11 cellular contexts compared by ENCODE assay signal in the genomic region with DNA sequence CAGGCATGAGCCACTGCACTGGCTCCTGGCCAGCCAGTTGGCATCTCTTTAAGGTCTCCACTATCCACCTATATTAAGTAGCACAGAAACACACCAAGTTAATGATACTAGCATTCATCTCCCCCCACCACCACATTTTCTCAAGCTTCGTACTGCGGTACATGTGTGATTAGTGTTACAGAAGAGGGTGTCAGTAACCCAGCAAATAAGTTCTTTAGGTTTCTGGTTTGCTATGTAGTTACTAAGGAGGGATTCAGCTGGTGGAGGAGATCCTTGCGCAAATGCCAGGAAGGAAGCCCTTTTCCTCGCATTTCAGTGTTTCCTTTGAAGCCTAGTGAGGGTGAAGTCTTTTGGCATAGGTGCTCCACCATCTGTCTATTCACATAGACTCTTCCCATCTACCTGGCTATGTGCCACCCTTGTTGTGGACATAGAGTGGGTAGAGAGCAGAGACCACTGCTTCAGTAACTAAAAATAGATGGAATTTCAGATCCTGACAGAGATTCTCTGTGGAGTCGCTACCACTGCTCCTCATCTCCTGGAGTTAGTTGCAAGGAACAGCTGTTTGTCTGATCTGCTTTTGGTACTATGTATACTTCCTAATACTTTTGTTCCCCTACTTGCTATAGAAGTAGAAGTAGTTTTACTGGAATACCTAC. TPM values are rescaled to one million over a fixed set of nuclear protein-coding genes. Genes with fewer than 3 reads are reported as not detected.
A peak's percentile ranks its signal among the peaks of the same experiment; 100 is the strongest.
DNase-seq lines count a peak whose midpoint lies in the region; ATAC-seq and TF ChIP-seq lines count a peak whose summit lies in the region.
"Had no signal": no experiment of that assay in that cellular context is flagged by ENCODE, and none has a peak within 500 bp of the region (broad histone marks: within the 10 kb centered on the region; RNA-seq: fewer than 3 reads in every experiment).

No MANE protein-coding gene starts in this region.

- H3K36me3 ChIP-seq in OCI-LY7 (ENCODE audit: insufficient read depth, low read length) (peaks cover 71% of the 10 kb centered on the region), neuronal stem cell (replicated peaks in 1 of 2; ENCODE audit: control insufficient read depth in 2 of 2, insufficient read depth in 2 of 2, low read length in 2 of 2) (peaks cover 2 to 51% of the 10 kb centered on the region in 2 donors)
- H3K36me3 ChIP-seq: uterus had no signal

- intact Hi-C loops in OCI-LY7 (cut with micrococcal nuclease; ENCODE audit: unreplicated experiment), result no loop called here

- CTCF ChIA-PET in OCI-LY7 (lab: Charles Lee; ENCODE audit: unreplicated experiment), result no interaction called here

- no peak for TF ChIP-seq CTCF in OCI-LY7 (conservative IDR thresholded peaks at IDR 0.05; ENCODE audit: low read length)
- no peak for TF ChIP-seq CTCF in endothelial cell (IDR thresholded peaks at IDR 0.05; ENCODE audit: unreplicated experiment)

- H3K27me3 Mint-ChIP-seq in activated naive CD4-positive, alpha-beta T cell treated with anti-CD3 and anti-CD28 coated beads, Interleukin-2, amount 50 U/mL, for 24 hours, result no peaks in the 10 kb centered on the region
- peaks cover 2% of the 10 kb centered on the region for H3K27me3 Mint-ChIP-seq in endothelial cell (ENCODE audit: unreplicated experiment)
- H3K27me3 Mint-ChIP-seq in stimulated activated naive CD8-positive, alpha-beta T cell treated with anti-CD3 and anti-CD28 coated beads, Interleukin-15, amount 100 ng/mL, for 72 hours, result no peaks in the 10 kb centered on the region

- H3K4me3 ChIP-seq in OCI-LY7 (ENCODE audit: low read depth, low read length, poor library complexity, severe bottlenecking) (peak overlapping the region; percentile 42), neuronal stem cell (ENCODE audit: low read length in 2 of 2) (no peak overlapping the region)
- H3K4me3 ChIP-seq: uterus had no signal

- H3K4me2 ChIP-seq in OCI-LY7 (ENCODE audit: low read length) (peak overlapping the region; percentile 64), neuronal stem cell (ENCODE audit: insufficient read depth, low read length, poor library complexity, severe bottlenecking) (no peak overlapping the region)

- no peak overlapping the region for H3K4ac ChIP-seq in neuronal stem cell (ENCODE audit: low read length)

- no CpG with 5 or more reads among the region's 5 CpGs for WGBS in neuronal stem cell (ENCODE audit: extremely low coverage in 2 of 2, insufficient read length in 2 of 2, insufficient replicate concordance in 1 of 2), 2 donors

- no peak overlapping the region for H3K23ac ChIP-seq in neuronal stem cell (ENCODE audit: low read depth, low read length, poor library complexity)

- H4K20me1 ChIP-seq in OCI-LY7 (ENCODE audit: insufficient read depth, low read length), result peaks cover 31% of the 10 kb centered on the region

- no peak overlapping the region for H4K8ac ChIP-seq in neuronal stem cell (ENCODE audit: low read depth, low read length)

- H2AK5ac ChIP-seq in neuronal stem cell (ENCODE audit: low read depth, low read length), result no peak overlapping the region

- H3K27ac Mint-ChIP-seq in activated naive CD4-positive, alpha-beta T cell treated with anti-CD3 and anti-CD28 coated beads, Interleukin-2, amount 50 U/mL, for 24 hours, result peak overlapping the region; percentile 91
- H3K27ac Mint-ChIP-seq in endothelial cell (ENCODE audit: unreplicated experiment), result peak overlapping the region; percentile 78
- peak overlapping the region; percentile 46 to 85 for H3K27ac Mint-ChIP-seq in stimulated activated naive CD8-positive, alpha-beta T cell treated with anti-CD3 and anti-CD28 coated beads, Interleukin-15, amount 100 ng/mL, for 72 hours

- no peak for ATAC-seq in stimulated activated naive CD8-positive, alpha-beta T cell treated with anti-CD3 and anti-CD28 coated beads, Interleukin-15, amount 100 ng/mL, for 72 hours
- ATAC-seq in GM19035 (IDR thresholded peaks at IDR 0.05; ENCODE audit: unreplicated experiment), result no peak

- no peak overlapping the region for H3K14ac ChIP-seq in neuronal stem cell (ENCODE audit: low read length)

- no peak overlapping the region for H2BK12ac ChIP-seq in neuronal stem cell (ENCODE audit: low read length)

- no peak overlapping the region for H2BK15ac ChIP-seq in neuronal stem cell (ENCODE audit: low read length)

- H3K4me1 ChIP-seq in OCI-LY7 (ENCODE audit: insufficient read depth, low read length, poor library complexity, severe bottlenecking) (peaks cover 80% of the 10 kb centered on the region), neuronal stem cell (ENCODE audit: control insufficient read depth in 2 of 2, insufficient read depth in 1 of 2, low read depth in 1 of 2, low read length in 2 of 2) (peaks cover 0 to 2% of the 10 kb centered on the region in 2 donors)

- H3K9me2 ChIP-seq in OCI-LY7 (ENCODE audit: insufficient read depth, low read length), result no peaks in the 10 kb centered on the region

- BruUV-seq in OCI-LY7 (replicated peaks; lab: Mats Ljungman, UMichigan), result no TSS peak

- H3K36me3 Mint-ChIP-seq in activated naive CD4-positive, alpha-beta T cell treated with anti-CD3 and anti-CD28 coated beads, Interleukin-2, amount 50 U/mL, for 24 hours, result peaks cover 4% of the 10 kb centered on the region
- H3K36me3 Mint-ChIP-seq in endothelial cell (ENCODE audit: low read depth, unreplicated experiment), result peaks cover 6% of the 10 kb centered on the region

- H3K9me3 ChIP-seq in OCI-LY7 (ENCODE audit: low read length) (no peaks in the 10 kb centered on the region), neuronal stem cell (replicated peaks in 1 of 2; ENCODE audit: control insufficient read depth in 2 of 2, insufficient read depth in 1 of 2, low read depth in 1 of 2, low read length in 2 of 2) (peaks cover 0 to 4% of the 10 kb centered on the region in 2 donors)
- H3K9me3 ChIP-seq: uterus had no signal

- no peak overlapping the region for H3K18ac ChIP-seq in neuronal stem cell (ENCODE audit: low read length)

- H3K4me1 Mint-ChIP-seq in activated naive CD4-positive, alpha-beta T cell treated with anti-CD3 and anti-CD28 coated beads, Interleukin-2, amount 50 U/mL, for 24 hours, result peaks cover 67% of the 10 kb centered on the region
- H3K4me1 Mint-ChIP-seq in endothelial cell (ENCODE audit: unreplicated experiment), result peaks cover 30% of the 10 kb centered on the region
- H3K4me1 Mint-ChIP-seq in stimulated activated naive CD8-positive, alpha-beta T cell treated with anti-CD3 and anti-CD28 coated beads, Interleukin-15, amount 100 ng/mL, for 72 hours, result peaks cover 64% of the 10 kb centered on the region

- H4K91ac ChIP-seq in neuronal stem cell (ENCODE audit: low read depth, low read length, poor library complexity), result no peak overlapping the region

- H3K27ac ChIP-seq in OCI-LY7 (ENCODE audit: low read depth, low read length, poor library complexity, severe bottlenecking) (peak overlapping the region; percentile 72), neuronal stem cell (replicated peaks; ENCODE audit: low read length) (no peak overlapping the region)
- H3K27ac ChIP-seq: uterus had no signal

- H3K4me3 Mint-ChIP-seq in activated naive CD4-positive, alpha-beta T cell treated with anti-CD3 and anti-CD28 coated beads, Interleukin-2, amount 50 U/mL, for 24 hours, result peak overlapping the region; percentile 78
- H3K4me3 Mint-ChIP-seq in endothelial cell (ENCODE audit: unreplicated experiment), result peak overlapping the region; percentile 81
- H3K4me3 Mint-ChIP-seq in stimulated activated naive CD8-positive, alpha-beta T cell treated with anti-CD3 and anti-CD28 coated beads, Interleukin-15, amount 100 ng/mL, for 72 hours, result peak overlapping the region; percentile 45 to 52

- no peak overlapping the region for H2BK120ac ChIP-seq in neuronal stem cell (ENCODE audit: low read depth, low read length)

- no peak overlapping the region for H3K9ac ChIP-seq in neuronal stem cell (ENCODE audit: low read depth, low read length, poor library complexity)

- H3K9me3 Mint-ChIP-seq in activated naive CD4-positive, alpha-beta T cell treated with anti-CD3 and anti-CD28 coated beads, Interleukin-2, amount 50 U/mL, for 24 hours, result no peaks in the 10 kb centered on the region
- H3K9me3 Mint-ChIP-seq in endothelial cell (ENCODE audit: unreplicated experiment), result no peaks in the 10 kb centered on the region
- H3K9me3 Mint-ChIP-seq in stimulated activated naive CD8-positive, alpha-beta T cell treated with anti-CD3 and anti-CD28 coated beads, Interleukin-15, amount 100 ng/mL, for 72 hours, result no peaks in the 10 kb centered on the region

- peaks cover 6% of the 10 kb centered on the region for H3K79me1 ChIP-seq in neuronal stem cell (ENCODE audit: low read depth, low read length)

- H3K27me3 ChIP-seq in neuronal stem cell (ENCODE audit: control insufficient read depth in 3 of 3, insufficient read depth in 3 of 3, low read depth in 1 of 3, low read length in 3 of 3), result no peaks in the 10 kb centered on the region
- H3K27me3 ChIP-seq: uterus had no signal

- no peak overlapping the region for H2BK5ac ChIP-seq in neuronal stem cell (ENCODE audit: low read length)

- POLR2A ChIA-PET in OCI-LY7 (lab: Charles Lee), result interaction anchor here (0.9 to 2.9 kb wide), 3 partner anchors 10 to 61 kb away, joined by 3 to 15 read pairs (median 4); no protein-coding TSS in a partner anchor

- no peak overlapping the region for H2AFZ ChIP-seq in OCI-LY7 (ENCODE audit: low read length)
- no peak overlapping the region for H2AFZ ChIP-seq in neuronal stem cell (ENCODE audit: low read length)

- H3K79me2 ChIP-seq in OCI-LY7 (ENCODE audit: insufficient read depth, low read depth, low read length), result peaks cover 100% of the 10 kb centered on the region

- DNase-seq in activated naive CD4-positive, alpha-beta T cell (lab: John Stamatoyannopoulos, UW), result no peak
- DNase-seq in OCI-LY7 (ENCODE audit: low spot score) (no peak), endothelial cell (ENCODE audit: low spot score) (no peak), neuronal stem cell (ENCODE audit: low spot score) (no peak), NCI-H774 (lab: John Stamatoyannopoulos, UW) (no peak)
- DNase-seq in stimulated activated naive CD8-positive, alpha-beta T cell treated with anti-CD3 and anti-CD28 coated beads, Interleukin-15, amount 100 ng/mL, for 72 hours, result no peak
- DNase-seq: GF-D8, NCI-H1436, uterus had no signal

RNA-seq across cellular contexts. Expression of a gene that starts 16.7 kb away (rescaled TPM):
- total RNA-seq in OCI-LY7 (2014; rRNA removed; shearing (Covaris generic)), result 102 and 145 TPM in 2 replicates
- total RNA-seq in OCI-LY7 (2022) (239 and 271 TPM in 2 replicates), endothelial cell (ENCODE audit: unreplicated experiment) (214 TPM)
- polyA plus RNA-seq in neuronal stem cell (2013, experiment 1 of 2), result 106 TPM
- polyA plus RNA-seq in neuronal stem cell (2013, experiment 2 of 2), result 101 TPM
